In the genomic region with DNA sequence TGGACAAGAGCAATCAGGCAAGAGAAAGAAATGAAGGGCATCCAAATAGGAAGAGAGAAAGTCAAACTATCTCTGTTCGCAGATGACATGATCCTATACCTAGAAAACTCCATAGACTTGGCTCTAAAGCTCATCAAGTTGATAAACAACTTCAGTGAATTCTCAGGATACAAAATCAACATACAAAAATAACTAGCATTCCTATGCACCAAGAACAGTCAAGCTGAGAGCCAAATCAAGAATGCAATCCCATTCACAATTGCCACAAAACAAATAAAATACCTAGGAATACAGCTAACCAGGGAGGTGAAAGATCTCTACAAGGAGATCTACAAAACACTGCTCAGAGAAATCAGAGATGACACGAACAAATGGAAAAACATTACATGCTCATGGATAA, we compare ENCODE assay signal across 16 cellular contexts.
DNase-seq lines count a peak whose midpoint lies in the region; ATAC-seq, FAIRE-seq and TF ChIP-seq lines count a peak whose summit lies in the region.
"Had no signal": no experiment of that assay in that cellular context is flagged by ENCODE, and none has a peak within 500 bp of the region (broad histone marks: within the 10 kb centered on the region; RNA-seq: fewer than 3 reads in every experiment).

No MANE protein-coding gene starts in this region.

- H4K8ac ChIP-seq in mesendoderm (ENCODE audit: low read depth, low read length): no peak overlapping the region

- H3K9me3 ChIP-seq in astrocyte (ENCODE audit: insufficient read depth, low read depth, low read length) (peaks cover 4% of the 10 kb centered on the region), OCI-LY7 (ENCODE audit: low read length) (no peaks in the 10 kb centered on the region)

- H3K36me3 ChIP-seq in astrocyte (ENCODE audit: insufficient read depth, low read length) (no peaks in the 10 kb centered on the region), mesendoderm (ENCODE audit: control insufficient read depth, insufficient read depth, low read length) (no peaks in the 10 kb centered on the region), OCI-LY7 (ENCODE audit: insufficient read depth, low read length) (no peaks in the 10 kb centered on the region)
- H3K36me3 ChIP-seq: BLaER1 had no signal

- DNase-seq in GM04503 (ENCODE audit: low read depth): peak; percentile 22
- peak; percentile 0 for DNase-seq in astrocyte (ENCODE audit: low read depth)
- DNase-seq in mesendoderm: peak; percentile 10
- DNase-seq in activated CD4-positive, alpha-beta memory T cell treated with anti-CD3 and anti-CD28 coated beads for 36 hours: no peak
- DNase-seq in CD14-positive monocyte (ENCODE audit: low spot score): no peak
- DNase-seq in OCI-LY7 (ENCODE audit: low spot score): no peak
- DNase-seq: AML-193; CD4-positive, alpha-beta T cell; DMS79 treated with DMSO at 0.1 percent for 48 hours; GDM1; HCEC 1CT; KG1 had no signal

- H3K27me3 ChIP-seq in astrocyte (ENCODE audit: insufficient read depth, low read length) (no peaks in the 10 kb centered on the region), mesendoderm (ENCODE audit: insufficient read depth, low read length, poor library complexity) (no peaks in the 10 kb centered on the region)
- H3K27me3 ChIP-seq: BLaER1 had no signal

- no TSS peak for BruUV-seq in OCI-LY7 (replicated peaks; lab: Mats Ljungman, UMichigan)

- H3K9me2 ChIP-seq in OCI-LY7 (ENCODE audit: insufficient read depth, low read length): no peaks in the 10 kb centered on the region

- H4K20me1 ChIP-seq in astrocyte (ENCODE audit: insufficient read depth, low read length) (no peaks in the 10 kb centered on the region), OCI-LY7 (ENCODE audit: insufficient read depth, low read length) (no peaks in the 10 kb centered on the region)
- H4K20me1 ChIP-seq: BLaER1 had no signal

- H3K4me2 ChIP-seq in astrocyte (ENCODE audit: low read length) (no peak overlapping the region), mesendoderm (ENCODE audit: low read length) (no peak overlapping the region), OCI-LY7 (ENCODE audit: low read length) (no peak overlapping the region)
- H3K4me2 ChIP-seq: BLaER1 had no signal

- no peak overlapping the region for H2BK5ac ChIP-seq in mesendoderm (ENCODE audit: low read length)

- intact Hi-C loops in activated CD4-positive, alpha-beta memory T cell treated with anti-CD3 and anti-CD28 coated beads for 36 hours (cut with micrococcal nuclease): no loop called here
- intact Hi-C loops in CD14-positive monocyte (cut with micrococcal nuclease) (no loop called here), OCI-LY7 (cut with micrococcal nuclease; ENCODE audit: unreplicated experiment) (no loop called here)

- H3K4me1 Mint-ChIP-seq in astrocyte (ENCODE audit: low read depth, unreplicated experiment) (no peaks in the 10 kb centered on the region), CD14-positive monocyte (peaks cover 4% of the 10 kb centered on the region)
- H3K4me1 Mint-ChIP-seq in activated CD4-positive, alpha-beta memory T cell treated with anti-CD3 and anti-CD28 coated beads for 36 hours (ENCODE audit: low read depth): no peaks in the 10 kb centered on the region

- H3K27me3 Mint-ChIP-seq in astrocyte (ENCODE audit: low read depth, unreplicated experiment): no peaks in the 10 kb centered on the region
- H3K27me3 Mint-ChIP-seq in activated CD4-positive, alpha-beta memory T cell treated with anti-CD3 and anti-CD28 coated beads for 36 hours: peaks cover 3% of the 10 kb centered on the region
- H3K27me3 Mint-ChIP-seq in CD14-positive monocyte (ENCODE audit: low read depth in 3 of 3): peaks cover 0 to 3% (median 2%) of the 10 kb centered on the region in 3 donors
- H3K27me3 Mint-ChIP-seq: CD4-positive, alpha-beta T cell had no signal

- no peak overlapping the region for H3K4ac ChIP-seq in mesendoderm (ENCODE audit: low read depth, low read length)

- no peaks in the 10 kb centered on the region for H3K79me2 ChIP-seq in astrocyte (ENCODE audit: insufficient read depth, low read length)
- no peaks in the 10 kb centered on the region for H3K79me2 ChIP-seq in mesendoderm (ENCODE audit: control insufficient read depth, insufficient read depth, low read length)
- no peaks in the 10 kb centered on the region for H3K79me2 ChIP-seq in OCI-LY7 (ENCODE audit: insufficient read depth, low read depth, low read length)

- H2BK120ac ChIP-seq in mesendoderm (ENCODE audit: low read depth, low read length): no peak overlapping the region

- no peak overlapping the region for H2AK5ac ChIP-seq in mesendoderm (ENCODE audit: low read length)

- H3K23ac ChIP-seq in mesendoderm (ENCODE audit: low read length): no peak overlapping the region

- no CpG with 5 or more reads among the region's 2 CpGs for WGBS in mesendoderm (ENCODE audit: extremely low coverage, insufficient coverage, low lambda C conversion rate)

- FAIRE-seq in astrocyte (lab: Jason Lieb, UNC): no peak
- FAIRE-seq: GM19239 had no signal

- no peak overlapping the region for H3K27ac Mint-ChIP-seq in astrocyte (ENCODE audit: unreplicated experiment)
- no peak overlapping the region for H3K27ac Mint-ChIP-seq in activated CD4-positive, alpha-beta memory T cell treated with anti-CD3 and anti-CD28 coated beads for 36 hours
- no peak overlapping the region for H3K27ac Mint-ChIP-seq in CD14-positive monocyte
- H3K27ac Mint-ChIP-seq: CD4-positive, alpha-beta T cell; IgD-negative memory B cell had no signal

- TF ChIP-seq CTCF in astrocyte (IDR thresholded peaks at IDR 0.05; ENCODE audit: insufficient read depth, low read depth, low read length) (no peak), CD14-positive monocyte (IDR thresholded peaks at IDR 0.05) (no peak), OCI-LY7 (conservative IDR thresholded peaks at IDR 0.05; ENCODE audit: low read length) (no peak)

- H3K4me3 ChIP-seq in astrocyte (ENCODE audit: insufficient read depth, low read depth, low read length) (no peak overlapping the region), mesendoderm (ENCODE audit: low read length) (no peak overlapping the region), OCI-LY7 (ENCODE audit: low read depth, low read length, poor library complexity, severe bottlenecking) (no peak overlapping the region)
- H3K4me3 ChIP-seq: BLaER1 had no signal

- no peaks in the 10 kb centered on the region for H3K79me1 ChIP-seq in mesendoderm (ENCODE audit: low read length)

- no peak overlapping the region for H2BK15ac ChIP-seq in mesendoderm (replicated peaks; ENCODE audit: low read depth)

- H3K56ac ChIP-seq in mesendoderm (ENCODE audit: low read length): no peak overlapping the region

- no peak overlapping the region for H3K4me3 Mint-ChIP-seq in astrocyte (ENCODE audit: unreplicated experiment)
- no peak overlapping the region for H3K4me3 Mint-ChIP-seq in activated CD4-positive, alpha-beta memory T cell treated with anti-CD3 and anti-CD28 coated beads for 36 hours
- no peak overlapping the region for H3K4me3 Mint-ChIP-seq in CD14-positive monocyte
- H3K4me3 Mint-ChIP-seq: CD4-positive, alpha-beta T cell; IgD-negative memory B cell had no signal

- CTCF ChIA-PET in activated CD4-positive, alpha-beta memory T cell treated with anti-CD3 and anti-CD28 coated beads for 36 hours (lab: Charles Lee): no interaction called here
- CTCF ChIA-PET in OCI-LY7 (lab: Charles Lee; ENCODE audit: unreplicated experiment): no interaction called here

- H3K9ac ChIP-seq in astrocyte (ENCODE audit: low read length): no peak overlapping the region
- no peak overlapping the region for H3K9ac ChIP-seq in mesendoderm (ENCODE audit: low read length)
- H3K9ac ChIP-seq: BLaER1 had no signal

- H3K27ac ChIP-seq in astrocyte (ENCODE audit: low read depth, low read length) (no peak overlapping the region), mesendoderm (ENCODE audit: low read depth, low read length) (no peak overlapping the region), OCI-LY7 (ENCODE audit: low read depth, low read length, poor library complexity, severe bottlenecking) (no peak overlapping the region)
- H3K27ac ChIP-seq: BLaER1 had no signal

- peaks cover 9% of the 10 kb centered on the region for H3K9me3 Mint-ChIP-seq in astrocyte (ENCODE audit: unreplicated experiment)
- peaks cover 5% of the 10 kb centered on the region for H3K9me3 Mint-ChIP-seq in activated CD4-positive, alpha-beta memory T cell treated with anti-CD3 and anti-CD28 coated beads for 36 hours
- peaks cover 5 to 10% (median 6%) of the 10 kb centered on the region in 7 donors for H3K9me3 Mint-ChIP-seq in CD14-positive monocyte

- no peak for ATAC-seq in HG03520 (IDR thresholded peaks at IDR 0.05; ENCODE audit: unreplicated experiment)

- H4K5ac ChIP-seq in mesendoderm (ENCODE audit: low read length): no peak overlapping the region

- H3K18ac ChIP-seq in mesendoderm (ENCODE audit: low read length): no peak overlapping the region

- POLR2A ChIA-PET in activated CD4-positive, alpha-beta memory T cell treated with anti-CD3 and anti-CD28 coated beads for 36 hours (lab: Charles Lee): no interaction called here
- POLR2A ChIA-PET in OCI-LY7 (lab: Charles Lee): no interaction called here

- H3K36me3 Mint-ChIP-seq in astrocyte (ENCODE audit: low read depth, unreplicated experiment) (no peaks in the 10 kb centered on the region), CD14-positive monocyte (no peaks in the 10 kb centered on the region)
- H3K36me3 Mint-ChIP-seq in activated CD4-positive, alpha-beta memory T cell treated with anti-CD3 and anti-CD28 coated beads for 36 hours: peaks cover 4% of the 10 kb centered on the region

- H3K4me1 ChIP-seq in astrocyte (ENCODE audit: insufficient read depth, low read length) (no peaks in the 10 kb centered on the region), mesendoderm (ENCODE audit: control insufficient read depth, low read depth, low read length) (no peaks in the 10 kb centered on the region), OCI-LY7 (ENCODE audit: insufficient read depth, low read length, poor library complexity, severe bottlenecking) (peaks cover 14% of the 10 kb centered on the region)

- H2AFZ ChIP-seq in astrocyte (ENCODE audit: low read depth, low read length): no peak overlapping the region
- no peak overlapping the region for H2AFZ ChIP-seq in OCI-LY7 (ENCODE audit: low read length)

Comparison
In these comparisons a context has a peak if more than half of its experiments do, and no peak if none do; other contexts are left out.
1. DNase-seq: peak in GM04503 (single experiment), astrocyte (single experiment) and mesendoderm (single experiment); none in activated CD4-positive, alpha-beta memory T cell treated with anti-CD3 and anti-CD28 coated beads for 36 hours (single experiment), CD14-positive monocyte (single experiment) and OCI-LY7 (single experiment).